ENCODE assay signal across 17 cellular contexts in the genomic region with DNA sequence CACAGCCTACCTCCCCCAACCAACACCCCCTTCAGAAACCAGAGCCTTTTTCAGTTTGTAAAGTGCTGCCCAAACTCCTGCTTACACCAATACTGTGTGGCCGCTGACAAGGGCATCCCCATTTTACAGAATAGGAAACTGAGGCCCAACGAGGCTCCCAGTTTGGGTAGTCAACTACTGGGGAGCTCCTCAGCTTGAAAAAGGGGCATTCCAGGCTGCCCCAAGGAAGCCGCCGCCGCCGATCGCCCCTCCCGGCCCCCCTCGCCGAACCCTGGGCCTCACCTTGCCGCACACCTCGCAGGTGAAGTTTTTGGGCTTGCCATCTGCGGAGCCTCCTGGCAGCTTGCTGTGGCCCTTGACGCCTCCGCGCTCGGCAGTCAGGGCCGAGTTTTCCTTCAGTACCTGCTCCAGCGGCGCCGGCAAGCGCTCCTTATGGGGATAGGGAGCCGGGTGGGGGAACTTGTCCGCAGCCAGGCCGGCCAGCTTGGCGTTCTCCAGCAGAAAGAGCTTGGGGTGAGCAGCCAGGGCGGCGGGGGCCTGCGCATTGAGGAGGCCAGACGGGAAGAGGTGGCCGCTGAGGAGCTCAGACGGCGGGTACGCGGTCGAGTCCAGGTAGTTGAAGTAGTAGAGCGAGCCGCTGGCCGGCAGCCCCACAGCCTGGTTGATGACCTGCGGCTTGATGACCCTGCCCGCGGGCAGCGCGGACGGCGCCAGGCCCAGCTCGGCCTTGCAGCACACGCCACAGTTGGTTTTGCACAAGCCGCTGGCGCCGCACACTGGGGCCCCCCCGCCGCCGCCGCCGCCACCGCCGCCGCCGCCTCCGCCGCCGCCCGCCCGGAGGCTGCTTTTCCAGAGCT. TPM values are rescaled to one million over a fixed set of nuclear protein-coding genes. Genes with fewer than 3 reads are reported as not detected.
DNase-seq lines count a peak whose midpoint lies in the region; ATAC-seq and TF ChIP-seq lines count a peak whose summit lies in the region.
"Had no signal": no experiment of that assay in that cellular context is flagged by ENCODE, and none has a peak within 500 bp of the region (broad histone marks: within the 10 kb centered on the region; RNA-seq: fewer than 3 reads in every experiment).

No MANE protein-coding gene starts in this region.

- CTCF ChIA-PET in activated CD8-positive, alpha-beta memory T cell treated with anti-CD3 and anti-CD28 coated beads, Interleukin-2, amount 10 ng/mL, durations not matched to agents 7 days and 5 days (lab: Charles Lee) = no interaction called here

- H3K9ac ChIP-seq in liver (ENCODE audit: low read depth in 1 of 2, low read length in 2 of 2) = no peak overlapping the region

- no peak overlapping the region for H3K27ac Mint-ChIP-seq in activated CD8-positive, alpha-beta memory T cell treated with anti-CD3 and anti-CD28 coated beads, Interleukin-2, amount 10 ng/mL, durations not matched to agents 7 days and 5 days
- H3K27ac Mint-ChIP-seq in chondrocyte (ENCODE audit: unreplicated experiment) = no peak overlapping the region
- H3K27ac Mint-ChIP-seq in type B pancreatic cell = no peak overlapping the region
- H3K27ac Mint-ChIP-seq: activated T-cell treated with anti-CD3 and anti-CD28 coated beads, Interleukin-2, amount 50 U/mL, for 24 hours had no signal

- no peaks in the 10 kb centered on the region for H3K36me3 ChIP-seq in liver (ENCODE audit: control insufficient read depth in 4 of 4, insufficient read depth in 3 of 4, low read depth in 1 of 4, low read length in 3 of 4)
- no peaks in the 10 kb centered on the region for H3K36me3 ChIP-seq in body of pancreas (replicated peaks in 1 of 2; ENCODE audit: insufficient read depth in 1 of 2, low read depth in 2 of 2)

- peaks cover 7 to 51% (median 44%) of the 10 kb centered on the region in 4 donors for H3K27me3 ChIP-seq in liver (ENCODE audit: control insufficient read depth in 4 of 4, insufficient read depth in 4 of 4, low read length in 3 of 4)
- H3K27me3 ChIP-seq in body of pancreas = peaks cover 0 to 65% of the 10 kb centered on the region in 2 donors

- intact Hi-C loops in body of pancreas (cut with DNase I) = no loop called here

- TF ChIP-seq RAD21 in liver (IDR thresholded peaks at IDR 0.05) = no peak

- ATAC-seq in activated CD8-positive, alpha-beta memory T cell treated with anti-CD3 and anti-CD28 coated beads, Interleukin-2, amount 10 ng/mL, durations not matched to agents 7 days and 5 days = no peak
- no peak for ATAC-seq in body of pancreas

- 5% methylated on average over 65 of the region's 65 CpGs for WGBS in liver
- WGBS in body of pancreas, 2 donors = 1 to 4% methylated on average over 17 to 46 of the region's 65 CpGs

- H3K36me3 Mint-ChIP-seq in activated CD8-positive, alpha-beta memory T cell treated with anti-CD3 and anti-CD28 coated beads, Interleukin-2, amount 10 ng/mL, durations not matched to agents 7 days and 5 days = peaks cover 12% of the 10 kb centered on the region
- H3K36me3 Mint-ChIP-seq in chondrocyte (ENCODE audit: low read depth) (peaks cover 2% of the 10 kb centered on the region), type B pancreatic cell (no peaks in the 10 kb centered on the region)

- H3K4me3 ChIP-seq in liver (ENCODE audit: low read depth in 1 of 3, low read length in 3 of 3) (peak overlapping the region in 1 of 3 donors; percentile 47), body of pancreas (no peak overlapping the region)

- H3K9me3 Mint-ChIP-seq in activated CD8-positive, alpha-beta memory T cell treated with anti-CD3 and anti-CD28 coated beads, Interleukin-2, amount 10 ng/mL, durations not matched to agents 7 days and 5 days (ENCODE audit: low read depth) = no peaks in the 10 kb centered on the region
- H3K9me3 Mint-ChIP-seq in chondrocyte (ENCODE audit: low read depth) (no peaks in the 10 kb centered on the region), type B pancreatic cell (no peaks in the 10 kb centered on the region)
- H3K9me3 Mint-ChIP-seq: activated T-cell treated with anti-CD3 and anti-CD28 coated beads, Interleukin-2, amount 50 U/mL, for 24 hours had no signal

- peaks cover 4% of the 10 kb centered on the region for H3K4me1 Mint-ChIP-seq in activated CD8-positive, alpha-beta memory T cell treated with anti-CD3 and anti-CD28 coated beads, Interleukin-2, amount 10 ng/mL, durations not matched to agents 7 days and 5 days
- H3K4me1 Mint-ChIP-seq in chondrocyte (ENCODE audit: low read depth) (peaks cover 44% of the 10 kb centered on the region), type B pancreatic cell (ENCODE audit: unreplicated experiment) (peaks cover 38% of the 10 kb centered on the region)

- DNase-seq in activated CD8-positive, alpha-beta memory T cell treated with anti-CD3 and anti-CD28 coated beads, Interleukin-2, amount 50 U/mL, for 48 hours = peak; percentile 46
- DNase-seq in activated CD8-positive, alpha-beta memory T cell treated with anti-CD3 and anti-CD28 coated beads, Interleukin-2, amount 10 ng/mL, durations not matched to agents 7 days and 5 days = no peak
- DNase-seq in chondrocyte (ENCODE audit: low spot score) (no peak), type B pancreatic cell (ENCODE audit: extremely low spot score, unreplicated experiment) (no peak), body of pancreas (no peak), activated gamma-delta T cell (lab: John Stamatoyannopoulos, UW) (no peak), globus pallidus (ENCODE audit: low spot score) (no peak)
- DNase-seq: activated CD4-positive, CD25-positive, alpha-beta regulatory T cell; activated T-cell treated with anti-CD3 and anti-CD28 coated beads, Interleukin-2, amount 50 U/mL, for 24 hours; effector memory CD4-positive, alpha-beta T cell; GOT3; occipital lobe; stimulated activated CD8-positive, alpha-beta memory T cell treated with anti-CD3 and anti-CD28 coated beads, Interleukin-4, amount 100 ng/mL, for 48 hours had no signal

- H3K4me1 ChIP-seq in liver (ENCODE audit: control insufficient read depth in 4 of 4, insufficient read depth in 4 of 4, low read length in 3 of 4) = peaks cover 18 to 53% (median 32%) of the 10 kb centered on the region in 4 donors
- peaks cover 48% of the 10 kb centered on the region for H3K4me1 ChIP-seq in body of pancreas

- TF ChIP-seq POLR2A in body of pancreas (IDR thresholded peaks at IDR 0.05) = no peak

- H3K27ac ChIP-seq in liver (ENCODE audit: low read depth in 1 of 2, low read length in 2 of 2) (no peak overlapping the region), body of pancreas (no peak overlapping the region)

- H3K4me3 Mint-ChIP-seq in activated CD8-positive, alpha-beta memory T cell treated with anti-CD3 and anti-CD28 coated beads, Interleukin-2, amount 10 ng/mL, durations not matched to agents 7 days and 5 days = no peak overlapping the region
- H3K4me3 Mint-ChIP-seq in chondrocyte (ENCODE audit: unreplicated experiment) (peak overlapping the region; percentile 19), type B pancreatic cell (peak overlapping the region; percentile 66)
- H3K4me3 Mint-ChIP-seq: activated T-cell treated with anti-CD3 and anti-CD28 coated beads, Interleukin-2, amount 50 U/mL, for 24 hours had no signal

- H3K27me3 Mint-ChIP-seq in activated CD8-positive, alpha-beta memory T cell treated with anti-CD3 and anti-CD28 coated beads, Interleukin-2, amount 10 ng/mL, durations not matched to agents 7 days and 5 days = peaks cover 93% of the 10 kb centered on the region
- H3K27me3 Mint-ChIP-seq in chondrocyte (ENCODE audit: low read depth) = peaks cover 88% of the 10 kb centered on the region
- peaks cover 99% of the 10 kb centered on the region for H3K27me3 Mint-ChIP-seq in type B pancreatic cell

- TF ChIP-seq CTCF in chondrocyte (IDR thresholded peaks at IDR 0.05) (no peak), liver (IDR thresholded peaks at IDR 0.05; ENCODE audit: low read depth, low read length, missing input control) (no peak), type B pancreatic cell (conservative IDR thresholded peaks at IDR 0.05) (no peak), body of pancreas (IDR thresholded peaks at IDR 0.05) (no peak)

- H3K9me3 ChIP-seq in liver (ENCODE audit: control insufficient read depth in 4 of 4, low read length in 3 of 4) (peaks cover 0 to 3% (median 0%) of the 10 kb centered on the region in 4 donors), body of pancreas (no peaks in the 10 kb centered on the region)

TF ChIP-seq in liver, 16 proteins besides CTCF, POLR2A, EP300 and RAD21:
- no peak for TF ChIP-seq YY1 (IDR thresholded peaks at IDR 0.05)
- no peak for TF ChIP-seq EGR1 (IDR thresholded peaks at IDR 0.05; ENCODE audit: low read depth in 2 of 2)
- no peak for TF ChIP-seq HNF4A (conservative IDR thresholded peaks at IDR 0.05)
- TF ChIP-seq RXRA (IDR thresholded peaks at IDR 0.05) = peak; percentile 68 to 86
- TF ChIP-seq, protein P1, sequence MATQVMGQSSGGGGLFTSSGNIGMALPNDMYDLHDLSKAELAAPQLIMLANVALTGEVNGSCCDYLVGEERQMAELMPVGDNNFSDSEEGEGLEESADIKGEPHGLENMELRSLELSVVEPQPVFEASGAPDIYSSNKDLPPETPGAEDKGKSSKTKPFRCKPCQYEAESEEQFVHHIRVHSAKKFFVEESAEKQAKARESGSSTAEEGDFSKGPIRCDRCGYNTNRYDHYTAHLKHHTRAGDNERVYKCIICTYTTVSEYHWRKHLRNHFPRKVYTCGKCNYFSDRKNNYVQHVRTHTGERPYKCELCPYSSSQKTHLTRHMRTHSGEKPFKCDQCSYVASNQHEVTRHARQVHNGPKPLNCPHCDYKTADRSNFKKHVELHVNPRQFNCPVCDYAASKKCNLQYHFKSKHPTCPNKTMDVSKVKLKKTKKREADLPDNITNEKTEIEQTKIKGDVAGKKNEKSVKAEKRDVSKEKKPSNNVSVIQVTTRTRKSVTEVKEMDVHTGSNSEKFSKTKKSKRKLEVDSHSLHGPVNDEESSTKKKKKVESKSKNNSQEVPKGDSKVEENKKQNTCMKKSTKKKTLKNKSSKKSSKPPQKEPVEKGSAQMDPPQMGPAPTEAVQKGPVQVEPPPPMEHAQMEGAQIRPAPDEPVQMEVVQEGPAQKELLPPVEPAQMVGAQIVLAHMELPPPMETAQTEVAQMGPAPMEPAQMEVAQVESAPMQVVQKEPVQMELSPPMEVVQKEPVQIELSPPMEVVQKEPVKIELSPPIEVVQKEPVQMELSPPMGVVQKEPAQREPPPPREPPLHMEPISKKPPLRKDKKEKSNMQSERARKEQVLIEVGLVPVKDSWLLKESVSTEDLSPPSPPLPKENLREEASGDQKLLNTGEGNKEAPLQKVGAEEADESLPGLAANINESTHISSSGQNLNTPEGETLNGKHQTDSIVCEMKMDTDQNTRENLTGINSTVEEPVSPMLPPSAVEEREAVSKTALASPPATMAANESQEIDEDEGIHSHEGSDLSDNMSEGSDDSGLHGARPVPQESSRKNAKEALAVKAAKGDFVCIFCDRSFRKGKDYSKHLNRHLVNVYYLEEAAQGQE (IDR thresholded peaks at IDR 0.05) = no peak
TF ChIP-seq in liver: peak in this region for 1.

RNA-seq across cellular contexts. Expression of a gene that starts 1.4 kb away (rescaled TPM):
- not detected for total RNA-seq in activated CD8-positive, alpha-beta memory T cell treated with anti-CD3 and anti-CD28 coated beads, Interleukin-2, amount 10 ng/mL, durations not matched to agents 7 days and 5 days
- total RNA-seq in chondrocyte (not detected in 3 replicates), liver (not detected), type B pancreatic cell (ENCODE audit: low replicate concordance) (0.24 TPM in 1 of 2 replicates, not detected in the other), body of pancreas (not detected)
- polyA plus RNA-seq in liver = not detected
- total RNA-seq: lower leg skin, MCF 10A, OCI-LY7 had no signal
